Comparison of ENCODE assay signal across 8 cellular contexts in genomic region chr11:62556102-62556871, GRCh38. TPM values are rescaled to one million over a fixed set of nuclear protein-coding genes. Genes with fewer than 3 reads are reported as not detected.
DNase-seq lines count a peak whose midpoint lies in the region; ATAC-seq lines count a peak whose summit lies in the region.

No MANE protein-coding gene starts in this region.

- DNase-seq in SW480 (ENCODE audit: low spot score), result peak; percentile 97
- peak; percentile 94 for DNase-seq in amniotic stem cell (lab: John Stamatoyannopoulos, UW)
- peak; percentile 93 for DNase-seq in left cardiac atrium
- peak; percentile 95 for DNase-seq in renal cortical epithelial cell (ENCODE audit: low read depth)
- no peak for DNase-seq in HuH-7.5 (ENCODE audit: low spot score)

- H3K27ac ChIP-seq in BLaER1 treated with 17β-estradiol and CSF1 and Interleukin-3, amounts not matched to agents 10 nM and 100 nM, result peak overlapping the region; percentile 80 to 98 (median 91); a peak in 21 of 22 replicates
- H3K27ac ChIP-seq in HUES6 (ENCODE audit: low read depth, low read length), result peak overlapping the region; percentile 56; the same call in 1 of the 2 replicates

- H4K20me1 ChIP-seq in BLaER1 treated with 17β-estradiol and CSF1 and Interleukin-3, amounts not matched to agents 10 nM and 100 nM, result peaks cover 6 to 88% (median 40%) of the 10 kb centered on the region in 11 experiments; a peak in 21 of 22 replicates

- H3K9me3 ChIP-seq in BLaER1 treated with 17β-estradiol and CSF1 and Interleukin-3, amounts not matched to agents 10 nM and 100 nM (replicated peaks in 1 of 11), result no peaks in the 10 kb centered on the region
- H3K9me3 ChIP-seq in HUES6 (ENCODE audit: control insufficient read depth, insufficient read depth, low read depth, low read length), result no peaks in the 10 kb centered on the region

- H3K36me3 ChIP-seq in BLaER1 treated with 17β-estradiol and CSF1 and Interleukin-3, amounts not matched to agents 10 nM and 100 nM, result peaks cover 29 to 58% (median 41%) of the 10 kb centered on the region in 11 experiments
- peaks cover 32% of the 10 kb centered on the region for H3K36me3 ChIP-seq in HUES6 (ENCODE audit: control insufficient read depth, insufficient read depth, low read length)

- no peaks in the 10 kb centered on the region for H3K27me3 ChIP-seq in BLaER1 treated with 17β-estradiol and CSF1 and Interleukin-3, amounts not matched to agents 10 nM and 100 nM
- H3K27me3 ChIP-seq in HUES6 (ENCODE audit: control insufficient read depth, insufficient read depth, low read length), result no peaks in the 10 kb centered on the region

- peak overlapping the region; percentile 34 to 63 (median 42); a peak in 18 of 20 replicates for H3K4me3 ChIP-seq in BLaER1 treated with 17β-estradiol and CSF1 and Interleukin-3, amounts not matched to agents 10 nM and 100 nM
- H3K4me3 ChIP-seq in HUES6 (ENCODE audit: low read depth, low read length), result peak overlapping the region; percentile 17; the same call in 1 of the 2 replicates

- ATAC-seq in GM19397 (IDR thresholded peaks at IDR 0.05; ENCODE audit: unreplicated experiment), result peak; percentile 44
- peak; percentile 74 to 77 for ATAC-seq in left cardiac atrium

- H3K9ac ChIP-seq in BLaER1 treated with 17β-estradiol and CSF1 and Interleukin-3, amounts not matched to agents 10 nM and 100 nM, result peak overlapping the region; percentile 72 to 86 (median 78)
- H3K9ac ChIP-seq in HUES6 (ENCODE audit: low read length), result peak overlapping the region; percentile 65

- intact Hi-C loops in left cardiac atrium (cut with DNase I), result loop anchor here in 1 of 2 donors (5.0 kb wide), 1 partner anchor 159 kb away; no protein-coding TSS in a partner anchor

- H3K4me1 ChIP-seq in BLaER1 treated with 17β-estradiol and CSF1 and Interleukin-3, amounts not matched to agents 10 nM and 100 nM, result peaks cover 80 to 100% (median 94%) of the 10 kb centered on the region in 10 experiments
- peaks cover 83% of the 10 kb centered on the region for H3K4me1 ChIP-seq in HUES6 (ENCODE audit: control insufficient read depth, insufficient read depth, low read length)

- H3K4me2 ChIP-seq in BLaER1 treated with 17β-estradiol and CSF1 and Interleukin-3, amounts not matched to agents 10 nM and 100 nM, result peak overlapping the region; percentile 84 to 96 (median 90)

RNA-seq across cellular contexts. Expression of gene AHNAK, which starts 9.7 kb away (rescaled TPM):
- total RNA-seq in left cardiac atrium (100 to 1,000 TPM; 329 to 404 TPM), renal cortical epithelial cell (409 and 1,601 TPM in 2 replicates)

RNA-seq across cellular contexts. Expression of gene EEF1G, which starts 17.4 kb away (rescaled TPM):
- total RNA-seq in left cardiac atrium (100 to 1,000 TPM; 833 to 894 TPM), renal cortical epithelial cell (1,513 and 1,623 TPM in 2 replicates)

RNA-seq across cellular contexts. Expression of gene TUT1, which starts 35.0 kb away (rescaled TPM):
- total RNA-seq in left cardiac atrium (10 to 100 TPM in 1 of 2 donors, 1 to 10 TPM in 1; 9.6 to 11.5 TPM), renal cortical epithelial cell (5.9 and 12.7 TPM in 2 replicates)

RNA-seq across cellular contexts. Expression of gene MTA2, which starts 45.4 kb away (rescaled TPM):
- total RNA-seq in left cardiac atrium (10 to 100 TPM; 38.1 to 60.6 TPM), renal cortical epithelial cell (121 and 212 TPM in 2 replicates)

RNA-seq across cellular contexts. Expression of gene EML3, which starts 56.3 kb away (rescaled TPM):
- total RNA-seq in left cardiac atrium, result 10 to 100 TPM; 29.1 to 46.8 TPM
- 14.9 and 29.7 TPM in 2 replicates for total RNA-seq in renal cortical epithelial cell
